27 cellular contexts compared by ENCODE assay signal in the genomic region with DNA sequence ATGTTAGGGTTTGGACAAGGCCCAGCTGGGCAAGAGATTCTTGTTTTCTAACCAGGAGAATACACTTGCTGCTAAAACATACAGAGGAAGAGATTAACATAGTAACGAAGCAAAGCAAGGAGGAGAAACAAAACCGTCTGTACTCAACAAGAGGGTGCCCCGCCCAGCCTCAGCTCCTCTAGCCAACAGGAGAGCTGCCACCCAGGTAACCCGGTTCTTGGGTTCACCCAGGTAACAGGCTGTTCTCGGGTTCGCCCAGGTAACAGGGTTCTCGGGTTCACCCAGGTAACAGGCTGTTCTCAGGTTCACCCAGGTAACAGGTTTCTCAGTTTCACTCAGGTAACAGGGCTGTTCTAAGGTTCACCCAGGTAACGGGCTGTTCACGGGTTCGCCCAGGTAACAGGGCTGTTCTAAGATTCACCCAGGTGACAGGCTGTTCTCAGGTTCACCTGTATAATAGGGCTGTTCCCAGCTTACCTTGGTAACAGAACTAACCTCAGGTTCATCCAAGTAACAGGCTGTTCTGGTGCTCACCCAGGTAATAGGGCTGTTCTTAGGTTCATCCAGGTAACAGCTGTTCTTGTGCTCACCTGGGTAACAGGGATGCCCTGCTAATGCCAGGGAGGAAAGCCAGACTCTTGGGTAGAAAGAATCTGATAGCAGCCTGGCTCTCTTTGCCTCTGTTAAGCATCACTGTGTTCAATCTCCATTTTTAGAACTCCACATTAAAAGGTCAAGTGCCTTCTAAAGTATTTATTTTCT.
DNase-seq lines count a peak whose midpoint lies in the region; ATAC-seq and TF ChIP-seq lines count a peak whose summit lies in the region.
"Had no signal": no experiment of that assay in that cellular context is flagged by ENCODE, and none has a peak within 500 bp of the region (broad histone marks: within the 10 kb centered on the region; RNA-seq: fewer than 3 reads in every experiment).

No MANE protein-coding gene starts in this region.

- TF ChIP-seq POLR2A in esophagus muscularis mucosa (IDR thresholded peaks at IDR 0.05; ENCODE audit: low read depth), result no peak

- H3K36me3 Mint-ChIP-seq in activated naive CD8-positive, alpha-beta T cell, result no peaks in the 10 kb centered on the region
- peaks cover 2% of the 10 kb centered on the region for H3K36me3 Mint-ChIP-seq in activated naive CD8-positive, alpha-beta T cell treated with anti-CD3 and anti-CD28 coated beads for 36 hours
- no peaks in the 10 kb centered on the region for H3K36me3 Mint-ChIP-seq in stimulated activated effector memory CD8-positive, alpha-beta T cell treated with anti-CD3 and anti-CD28 coated beads, Interleukin-12 subunit alpha, Interleukin-12 subunit beta, amount 100 ng/mL, for 72 hours
- H3K36me3 Mint-ChIP-seq: brain had no signal

- TF ChIP-seq EP300 in esophagus muscularis mucosa (IDR thresholded peaks at IDR 0.05), result no peak

- H3K27me3 Mint-ChIP-seq in activated naive CD8-positive, alpha-beta T cell, result no peaks in the 10 kb centered on the region
- peaks cover 7% of the 10 kb centered on the region for H3K27me3 Mint-ChIP-seq in activated naive CD8-positive, alpha-beta T cell treated with anti-CD3 and anti-CD28 coated beads for 36 hours
- H3K27me3 Mint-ChIP-seq: CD4-positive, alpha-beta T cell; naive thymus-derived CD8-positive, alpha-beta T cell had no signal

- intact Hi-C loops in esophagus muscularis mucosa (cut with DNase I), result no loop called here

- no peak overlapping the region for H3K4me3 Mint-ChIP-seq in activated naive CD8-positive, alpha-beta T cell
- no peak overlapping the region for H3K4me3 Mint-ChIP-seq in activated naive CD8-positive, alpha-beta T cell treated with anti-CD3 and anti-CD28 coated beads for 36 hours
- no peak overlapping the region for H3K4me3 Mint-ChIP-seq in stimulated activated effector memory CD8-positive, alpha-beta T cell treated with anti-CD3 and anti-CD28 coated beads, Interleukin-12 subunit alpha, Interleukin-12 subunit beta, amount 100 ng/mL, for 72 hours
- H3K4me3 Mint-ChIP-seq: activated CD8-positive, alpha-beta T cell treated with anti-CD3 and anti-CD28 coated beads, Interleukin-2, amount 10 ng/mL, durations not matched to agents 7 days and 5 days; activated naive CD8-positive, alpha-beta T cell treated with anti-CD3 and anti-CD28 coated beads, Interleukin-2, amount 10 ng/mL, durations not matched to agents 7 days and 5 days; brain; CD4-positive, alpha-beta T cell; naive thymus-derived CD8-positive, alpha-beta T cell had no signal

- H3K4me3 ChIP-seq in esophagus muscularis mucosa, result no peak overlapping the region
- H3K4me3 ChIP-seq: GM12878, testis had no signal

- no peaks in the 10 kb centered on the region for H3K36me3 ChIP-seq in esophagus muscularis mucosa
- H3K36me3 ChIP-seq: WERI-Rb-1 had no signal

- H3K27ac ChIP-seq in esophagus muscularis mucosa (replicated peaks in 1 of 4), result no peak overlapping the region
- H3K27ac ChIP-seq: foreskin keratinocyte, WERI-Rb-1 had no signal

- no peak for ATAC-seq in stimulated activated effector memory CD8-positive, alpha-beta T cell treated with anti-CD3 and anti-CD28 coated beads, Interleukin-12 subunit alpha, Interleukin-12 subunit beta, amount 100 ng/mL, for 72 hours
- ATAC-seq in HG02970 (IDR thresholded peaks at IDR 0.05; ENCODE audit: low FRiP score, unreplicated experiment), result no peak
- ATAC-seq: activated CD8-positive, alpha-beta T cell treated with anti-CD3 and anti-CD28 coated beads, Interleukin-2, amount 10 ng/mL, durations not matched to agents 7 days and 5 days; activated T-cell treated with anti-CD3 and anti-CD28 coated beads, Interleukin-2, amount 50 U/mL, for 72 hours; foreskin keratinocyte; GM12878; HCT116; HepG2; naive thymus-derived CD8-positive, alpha-beta T cell had no signal

- DNase-seq in activated naive CD8-positive, alpha-beta T cell treated with anti-CD3 and anti-CD28 coated beads for 36 hours, result no peak
- peak; percentile 17 for DNase-seq in NCI-H345 treated with DMSO at 0.1 percent for 48 hours (lab: John Stamatoyannopoulos, UW; ENCODE audit: unreplicated experiment)
- peak; percentile 62 for DNase-seq in esophagus muscularis mucosa (ENCODE audit: extremely low spot score)
- DNase-seq in stimulated activated effector memory CD8-positive, alpha-beta T cell treated with anti-CD3 and anti-CD28 coated beads, Interleukin-12 subunit alpha, Interleukin-12 subunit beta, amount 100 ng/mL, for 72 hours (ENCODE audit: low spot score in 2 of 2), result no peak
- DNase-seq in DMS 273 treated with DMSO at 0.1 percent for 48 hours (lab: John Stamatoyannopoulos, UW), result no peak
- no peak for DNase-seq in stimulated activated CD4-positive, alpha-beta T cell treated with anti-CD3 and anti-CD28 coated beads, Interleukin-1b, Interleukin-23, amount 100 ng/mL, for 48 hours
- DNase-seq: activated CD8-positive, alpha-beta T cell treated with anti-CD3 and anti-CD28 coated beads, Interleukin-2, amount 10 ng/mL, durations not matched to agents 7 days and 5 days; activated naive CD8-positive, alpha-beta T cell treated with anti-CD3 and anti-CD28 coated beads, Interleukin-2, amount 10 ng/mL, durations not matched to agents 7 days and 5 days; activated T-cell treated with anti-CD3 and anti-CD28 coated beads, Interleukin-2, amount 50 U/mL, for 72 hours; CD4-positive, alpha-beta T cell; cortex of kidney; DMS153; foreskin keratinocyte; mesendoderm; naive thymus-derived CD8-positive, alpha-beta T cell; NCI-H1436 treated with DMSO at 0.1 percent for 48 hours; NCI-H524 treated with DMSO at 0.1 percent for 48 hours; SIG-M5; WERI-Rb-1 had no signal

- peaks cover 9% of the 10 kb centered on the region for H3K4me1 Mint-ChIP-seq in activated naive CD8-positive, alpha-beta T cell (ENCODE audit: low read depth)
- peaks cover 9% of the 10 kb centered on the region for H3K4me1 Mint-ChIP-seq in activated naive CD8-positive, alpha-beta T cell treated with anti-CD3 and anti-CD28 coated beads for 36 hours
- H3K4me1 Mint-ChIP-seq in stimulated activated effector memory CD8-positive, alpha-beta T cell treated with anti-CD3 and anti-CD28 coated beads, Interleukin-12 subunit alpha, Interleukin-12 subunit beta, amount 100 ng/mL, for 72 hours, result peaks cover 36% of the 10 kb centered on the region

- H3K9me3 ChIP-seq in esophagus muscularis mucosa, result peaks cover 0 to 6% (median 0%) of the 10 kb centered on the region in 4 donors
- H3K9me3 ChIP-seq: testis had no signal

- no peaks in the 10 kb centered on the region for H3K9me3 Mint-ChIP-seq in activated naive CD8-positive, alpha-beta T cell (ENCODE audit: low read depth)
- H3K9me3 Mint-ChIP-seq in activated naive CD8-positive, alpha-beta T cell treated with anti-CD3 and anti-CD28 coated beads for 36 hours, result peaks cover 1% of the 10 kb centered on the region
- no peaks in the 10 kb centered on the region for H3K9me3 Mint-ChIP-seq in stimulated activated effector memory CD8-positive, alpha-beta T cell treated with anti-CD3 and anti-CD28 coated beads, Interleukin-12 subunit alpha, Interleukin-12 subunit beta, amount 100 ng/mL, for 72 hours
- H3K9me3 Mint-ChIP-seq: activated T-cell treated with anti-CD3 and anti-CD28 coated beads, Interleukin-2, amount 50 U/mL, for 72 hours; brain; CD4-positive, alpha-beta T cell had no signal

- no peaks in the 10 kb centered on the region for H3K27me3 ChIP-seq in esophagus muscularis mucosa
- H3K27me3 ChIP-seq: testis had no signal

- WGBS in esophagus muscularis mucosa, result 90% methylated on average over 9 of the region's 10 CpGs

- H3K4me1 ChIP-seq in esophagus muscularis mucosa, result peaks cover 5 to 19% (median 13%) of the 10 kb centered on the region in 4 donors
- H3K4me1 ChIP-seq: foreskin keratinocyte had no signal

- H3K27ac Mint-ChIP-seq in activated naive CD8-positive, alpha-beta T cell, result peak overlapping the region; percentile 64
- no peak overlapping the region for H3K27ac Mint-ChIP-seq in activated naive CD8-positive, alpha-beta T cell treated with anti-CD3 and anti-CD28 coated beads for 36 hours
- peak overlapping the region; percentile 85 for H3K27ac Mint-ChIP-seq in stimulated activated effector memory CD8-positive, alpha-beta T cell treated with anti-CD3 and anti-CD28 coated beads, Interleukin-12 subunit alpha, Interleukin-12 subunit beta, amount 100 ng/mL, for 72 hours
- H3K27ac Mint-ChIP-seq: activated CD8-positive, alpha-beta T cell treated with anti-CD3 and anti-CD28 coated beads, Interleukin-2, amount 10 ng/mL, durations not matched to agents 7 days and 5 days; activated naive CD8-positive, alpha-beta T cell treated with anti-CD3 and anti-CD28 coated beads, Interleukin-2, amount 10 ng/mL, durations not matched to agents 7 days and 5 days; CD4-positive, alpha-beta T cell; progenitor cell of endocrine pancreas had no signal

- TF ChIP-seq CTCF in esophagus muscularis mucosa (IDR thresholded peaks at IDR 0.05), result no peak

Comparison
In these comparisons a context has a peak if more than half of its experiments do, and no peak if none do; other contexts are left out.
1. DNase-seq: peak in NCI-H345 treated with DMSO at 0.1 percent for 48 hours (single experiment) and esophagus muscularis mucosa (single experiment); none in activated naive CD8-positive, alpha-beta T cell treated with anti-CD3 and anti-CD28 coated beads for 36 hours (single experiment), stimulated activated effector memory CD8-positive, alpha-beta T cell treated with anti-CD3 and anti-CD28 coated beads, Interleukin-12 subunit alpha, Interleukin-12 subunit beta, amount 100 ng/mL, for 72 hours (0 of 2), DMS 273 treated with DMSO at 0.1 percent for 48 hours (single experiment) and stimulated activated CD4-positive, alpha-beta T cell treated with anti-CD3 and anti-CD28 coated beads, Interleukin-1b, Interleukin-23, amount 100 ng/mL, for 48 hours (single experiment).